ENCODE assay signal across 10 cellular contexts in the genomic region with DNA sequence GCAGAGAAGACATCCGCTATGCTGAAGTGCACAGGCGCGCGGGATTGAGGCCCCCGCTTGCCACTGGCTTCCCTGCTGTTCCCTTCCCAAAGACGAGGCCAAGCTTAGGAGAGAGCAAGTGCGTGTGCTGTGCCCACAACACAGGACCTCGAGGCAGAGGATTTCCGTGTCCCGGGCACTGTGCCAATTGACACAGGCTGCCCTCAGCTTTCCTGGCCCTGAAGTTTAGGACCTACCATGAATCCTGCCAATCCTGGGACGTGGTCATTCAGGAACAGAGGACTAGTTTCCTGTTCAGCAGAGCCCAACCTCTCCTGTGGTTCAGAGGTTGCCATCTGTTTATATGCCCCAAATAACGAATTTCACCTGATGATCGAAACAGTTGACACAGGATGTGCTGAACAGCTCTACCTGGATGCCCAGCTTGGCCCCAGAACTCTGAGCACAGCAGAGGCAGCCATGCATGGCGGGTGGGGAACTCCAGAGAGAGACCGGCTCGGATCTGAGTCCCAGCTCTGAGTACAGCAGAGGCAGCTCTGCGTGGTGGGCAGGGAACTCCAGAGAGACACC. TPM values are rescaled to one million over a fixed set of nuclear protein-coding genes. Genes with fewer than 3 reads are reported as not detected.
DNase-seq lines count a peak whose midpoint lies in the region; ATAC-seq, FAIRE-seq and TF ChIP-seq lines count a peak whose summit lies in the region.
"Had no signal": no experiment of that assay in that cellular context is flagged by ENCODE, and none has a peak within 500 bp of the region (broad histone marks: within the 10 kb centered on the region; RNA-seq: fewer than 3 reads in every experiment).

No MANE protein-coding gene starts in this region.

- H3K27ac ChIP-seq in kidney (ENCODE audit: low read depth in 2 of 2, low read length in 2 of 2) = no peak overlapping the region

- peaks cover 9 to 21% of the 10 kb centered on the region in 2 donors for H3K4me1 ChIP-seq in kidney (ENCODE audit: control insufficient read depth in 1 of 2, insufficient read depth in 1 of 2, low read depth in 1 of 2, low read length in 2 of 2)
- H3K4me1 ChIP-seq: breast epithelium had no signal

- no peak for TF ChIP-seq POLR2A in erythroblast (IDR thresholded peaks at IDR 0.05; ENCODE audit: low read length)

- peak; percentile 85 for DNase-seq in COLO668 (lab: John Stamatoyannopoulos, UW; ENCODE audit: unreplicated experiment)
- no peak for DNase-seq in GM19239 (ENCODE audit: insufficient read length, low spot score)
- DNase-seq in kidney = peak; percentile 84
- no peak for DNase-seq in RCC 7860 (ENCODE audit: low spot score)
- DNase-seq in effector CD8-positive, alpha-beta T cell (lab: John Stamatoyannopoulos, UW) = no peak
- DNase-seq in erythroblast (lab: John Stamatoyannopoulos, UW) = no peak
- DNase-seq in epidermal melanocyte (ENCODE audit: insufficient read length, low spot score) = no peak
- DNase-seq: activated CD4-positive, alpha-beta memory T cell treated with anti-CD3 and anti-CD28 coated beads for 36 hours had no signal

- no peak for TF ChIP-seq CTCF in kidney (IDR thresholded peaks at IDR 0.05; ENCODE audit: borderline replicate concordance, extremely low read depth, insufficient read depth)

- H3K9ac ChIP-seq in kidney (ENCODE audit: low read length in 2 of 2) = no peak overlapping the region

- no peak overlapping the region for H3K4me3 ChIP-seq in kidney (ENCODE audit: low read length in 2 of 2)
- H3K4me3 ChIP-seq: breast epithelium had no signal

- H3K36me3 ChIP-seq in kidney (ENCODE audit: control insufficient read depth in 1 of 2, insufficient read depth in 2 of 2, low read length in 2 of 2) = peaks cover 0 to 3% of the 10 kb centered on the region in 2 donors
- H3K36me3 ChIP-seq: breast epithelium had no signal

- intact Hi-C loops in kidney (cut with DNase I) = no loop called here

- FAIRE-seq in GM19239 (lab: Jason Lieb, UNC) (peak; percentile 92), kidney (lab: Jason Lieb, UNC) (no peak), RCC 7860 (lab: Jason Lieb, UNC) (no peak)

- peak; percentile 52 for ATAC-seq in HG03280 (IDR thresholded peaks at IDR 0.05; ENCODE audit: unreplicated experiment)

- H3K9me3 ChIP-seq in kidney (ENCODE audit: control insufficient read depth in 1 of 2, low read length in 2 of 2) = no peaks in the 10 kb centered on the region
- H3K9me3 ChIP-seq: breast epithelium had no signal

RNA-seq across cellular contexts. Expression of a gene that starts 22.0 kb away (rescaled TPM):
- total RNA-seq in kidney = 21.8 TPM
- 3.4 TPM for polyA plus RNA-seq in kidney (ENCODE audit: insufficient read depth, low read depth, low replicate concordance)

RNA-seq across cellular contexts. Expression of a gene that starts 39.7 kb away (rescaled TPM):
- 12.0 TPM for total RNA-seq in kidney
- polyA plus RNA-seq in kidney (ENCODE audit: insufficient read depth, low read depth, low replicate concordance) = 13.0 TPM

Comparison
In these comparisons a context has a peak if more than half of its experiments do, and no peak if none do; other contexts are left out.
1. DNase-seq: peak in COLO668 (single experiment) and kidney (single experiment); none in GM19239 (single experiment), RCC 7860 (single experiment), effector CD8-positive, alpha-beta T cell (single experiment), erythroblast (0 of 2) and epidermal melanocyte (single experiment).